In the genomic region with DNA sequence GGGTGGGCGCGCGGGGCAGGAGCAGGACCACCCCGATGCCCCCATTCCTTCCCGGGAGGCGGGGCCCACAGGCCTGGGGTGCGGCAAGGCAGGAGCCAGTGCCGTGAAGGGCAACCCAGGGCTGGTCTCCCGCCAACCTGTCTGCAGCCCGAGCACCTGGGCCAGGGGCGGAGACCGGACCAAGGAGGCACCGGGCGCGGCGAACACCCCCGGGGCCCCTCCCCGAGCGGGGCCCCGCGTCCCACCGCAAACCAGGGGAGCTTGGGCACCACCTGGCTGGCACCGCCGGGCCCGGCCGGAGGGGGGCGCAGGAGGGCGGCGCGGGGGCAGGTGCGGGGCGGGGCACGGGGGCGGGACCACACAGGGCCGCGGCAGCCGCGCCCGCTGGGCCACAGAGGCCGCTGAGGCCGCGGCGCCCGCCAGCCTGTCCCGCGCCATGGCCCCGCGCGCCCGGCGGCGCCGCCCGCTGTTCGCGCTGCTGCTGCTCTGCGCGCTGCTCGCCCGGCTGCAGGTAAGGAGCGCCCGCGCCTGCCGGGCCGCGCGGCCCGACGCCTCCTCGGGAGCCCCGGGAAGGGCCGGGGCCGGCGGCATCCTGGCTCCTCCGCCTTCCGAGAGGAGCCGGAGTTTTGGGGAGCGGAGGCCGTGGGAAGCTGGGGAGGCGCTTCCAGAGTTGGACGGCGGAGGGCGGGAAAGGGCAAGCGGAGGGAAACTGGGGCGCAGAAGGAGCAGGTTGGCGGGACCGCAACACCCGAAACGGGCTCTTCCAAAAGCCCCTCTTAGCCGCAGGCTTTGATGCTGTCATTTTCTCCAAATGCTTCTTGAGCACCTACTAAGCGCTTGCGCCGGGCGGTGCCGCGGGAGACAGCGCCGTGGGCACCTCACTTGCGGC, we compare ENCODE assay signal across 8 cellular contexts. TPM values are rescaled to one million over a fixed set of nuclear protein-coding genes. Genes with fewer than 3 reads are reported as not detected.
A peak's percentile ranks its signal among the peaks of the same experiment; 100 is the strongest.
DNase-seq lines count a peak whose midpoint lies in the region; ATAC-seq and TF ChIP-seq lines count a peak whose summit lies in the region.

Gene TNFRSF11A (plus strand): TSS at position 394 of the 889 bp plus-strand sequence. CDS start 43 bp downstream, at position 437.

- peak within 1 kb of the TSS; percentile 96 for H3K4me2 ChIP-seq in HCT116 (ENCODE audit: low read length)

- peak; percentile 92 for DNase-seq in GM13977 (ENCODE audit: low spot score)
- DNase-seq in HCT116 (ENCODE audit: low read depth, low spot score): no peak
- peak; percentile 28 for DNase-seq in NCI-H1092 (lab: John Stamatoyannopoulos, UW)
- peak; percentile 74 for DNase-seq in activated CD4-positive, alpha-beta T cell treated with anti-CD3 and anti-CD28 coated beads for 48 hours
- DNase-seq in ecto neural progenitor cell (ENCODE audit: low spot score): peak; percentile 80
- DNase-seq in mucosa of gallbladder (ENCODE audit: low spot score): peak; percentile 48
- no peak for DNase-seq in putamen (ENCODE audit: low spot score)

- H3K4me3 Mint-ChIP-seq in stimulated activated naive CD8-positive, alpha-beta T cell treated with anti-CD3 and anti-CD28 coated beads, Interleukin-15, Interleukin-2, amounts not matched to agents 100 ng/mL and 50 ng/mL, for 24 hours: peak within 1 kb of the TSS; percentile 78

- BruUV-seq in HCT116 (replicated peaks; lab: Mats Ljungman, UMichigan): no TSS peak

- H3K79me2 ChIP-seq in HCT116 (ENCODE audit: insufficient read depth, low read length): no peaks in the 10 kb centered on the region

- RAD21 ChIA-PET in HCT116 (lab: Charles Lee; ENCODE audit: low non-redundant PET in 1 of 2, low total read pairs in 2 of 2, uncharacterized antibody in 2 of 2, unreplicated experiment in 2 of 2): no interaction called here

- H3K27me3 Mint-ChIP-seq in stimulated activated naive CD8-positive, alpha-beta T cell treated with anti-CD3 and anti-CD28 coated beads, Interleukin-15, Interleukin-2, amounts not matched to agents 100 ng/mL and 50 ng/mL, for 24 hours: peaks cover 75% of the 10 kb centered on the region

- H3K4me3 ChIP-seq in HCT116 (replicated peaks in 1 of 2; ENCODE audit: low read depth in 1 of 2, low read length in 2 of 2): peak within 1 kb of the TSS; percentile 61 to 70

- no peaks in the 10 kb centered on the region for H3K9me3 ChIP-seq in HCT116 (ENCODE audit: control insufficient read depth in 1 of 2, insufficient read depth in 1 of 2, low read depth in 1 of 2, low read length in 2 of 2)

- H3K9me2 ChIP-seq in HCT116 (ENCODE audit: insufficient read depth): no peaks in the 10 kb centered on the region

- H2AFZ ChIP-seq in HCT116 (ENCODE audit: low read depth, low read length, poor library complexity, severe bottlenecking): peak within 1 kb of the TSS; percentile 45

- H3K27ac Mint-ChIP-seq in stimulated activated naive CD8-positive, alpha-beta T cell treated with anti-CD3 and anti-CD28 coated beads, Interleukin-15, Interleukin-2, amounts not matched to agents 100 ng/mL and 50 ng/mL, for 24 hours: peak within 1 kb of the TSS; percentile 84

- no peaks in the 10 kb centered on the region for H3K36me3 Mint-ChIP-seq in stimulated activated naive CD8-positive, alpha-beta T cell treated with anti-CD3 and anti-CD28 coated beads, Interleukin-15, Interleukin-2, amounts not matched to agents 100 ng/mL and 50 ng/mL, for 24 hours (ENCODE audit: low read depth)

- H3K9ac ChIP-seq in HCT116 (ENCODE audit: low read length): peak within 1 kb of the TSS; percentile 49

- H3K36me3 ChIP-seq in HCT116 (ENCODE audit: control insufficient read depth in 1 of 2, insufficient read depth in 2 of 2, low read length in 2 of 2): no peaks in the 10 kb centered on the region

- ATAC-seq in HCT116: peak; percentile 94

- in situ Hi-C loops in GM13977 (cut with MboI; ENCODE audit: low pct_unique_long_range_greater_than_20kb, low sequenced_read_pairs, unreplicated experiment): no loop called here

- H3K4me1 ChIP-seq in HCT116 (ENCODE audit: control insufficient read depth in 1 of 2, insufficient read depth in 2 of 2, low read length in 2 of 2): peaks cover 5 to 12% of the 10 kb centered on the region in 2 experiments; a peak in 2 of 4 replicates

- peaks cover 29% of the 10 kb centered on the region; the same call in 1 of the 2 replicates for H3K27me3 ChIP-seq in HCT116 (ENCODE audit: insufficient read depth, low read length)

- H3K9me3 Mint-ChIP-seq in stimulated activated naive CD8-positive, alpha-beta T cell treated with anti-CD3 and anti-CD28 coated beads, Interleukin-15, Interleukin-2, amounts not matched to agents 100 ng/mL and 50 ng/mL, for 24 hours: no peaks in the 10 kb centered on the region

- POLR2A ChIA-PET in HCT116 (lab: Charles Lee): interaction anchor here (0.7 kb wide), 1 partner anchor 198 kb away, joined by 4 read pairs; the partner anchor contains the start of gene ZCCHC2

- no peak within 1 kb of the TSS for H3K27ac ChIP-seq in HCT116 (ENCODE audit: low read depth, low read length)

- 0 out of 2 replicates have a peak, but pooled peaks have one; percentile 27 for TF ChIP-seq RAD21 in HCT116 (IDR thresholded peaks at IDR 0.05; ENCODE audit: low read depth)

- CTCF ChIA-PET in HCT116 (lab: Charles Lee): interaction anchor here (1.8 to 2.1 kb wide), 2 partner anchors 9 to 35 kb away, joined by 6 to 8 read pairs; no protein-coding TSS in a partner anchor

- peaks cover 56% of the 10 kb centered on the region for H3K4me1 Mint-ChIP-seq in stimulated activated naive CD8-positive, alpha-beta T cell treated with anti-CD3 and anti-CD28 coated beads, Interleukin-15, Interleukin-2, amounts not matched to agents 100 ng/mL and 50 ng/mL, for 24 hours (ENCODE audit: low read depth)

- intact Hi-C loops in HCT116 (cut with micrococcal nuclease): loop anchor here (1.0 kb wide), 1 partner anchor 259 kb away; no protein-coding TSS in a partner anchor

- peak; percentile 65 for TF ChIP-seq CTCF in GM13977 (IDR thresholded peaks at IDR 0.05; ENCODE audit: extremely low read depth, insufficient read depth, missing control alignments)
- TF ChIP-seq CTCF in HCT116 (IDR thresholded peaks at IDR 0.05 in 2 of 3, conservative IDR thresholded peaks at IDR 0.05 in 1 of 3; ENCODE audit: borderline replicate concordance in 1 of 3, insufficient read depth in 1 of 3, low read depth in 2 of 3, low read length in 2 of 3): peak in 2 of 3 experiments; percentile 39 to 57; a peak in 4 of 6 replicates

- H4K20me1 ChIP-seq in HCT116 (ENCODE audit: insufficient read depth): no peaks in the 10 kb centered on the region

- TF ChIP-seq POLR2A in HCT116 (IDR thresholded peaks at IDR 0.05; ENCODE audit: borderline replicate concordance, extremely low read depth, insufficient read depth, insufficient read length): peak; percentile 41

TF ChIP-seq in HCT116, 20 proteins besides CTCF, POLR2A, EP300 and RAD21:
- no peak for TF ChIP-seq ELF1 (IDR thresholded peaks at IDR 0.05; ENCODE audit: borderline replicate concordance, low read depth)
- peak; percentile 69 for TF ChIP-seq ZFX (IDR thresholded peaks at IDR 0.05)
- TF ChIP-seq CEBPB (IDR thresholded peaks at IDR 0.05; ENCODE audit: low read depth): no peak
TF ChIP-seq in HCT116: peak in this region for 1.

RNA-seq across cellular contexts. Expression of gene TNFRSF11A, which starts in this region (rescaled TPM):
- 3.2 TPM for total RNA-seq in HCT116 (2021; ENCODE audit: unreplicated experiment)
- polyA plus RNA-seq in HCT116 (2012): 1.4 and 2.2 TPM in 2 replicates
- total RNA-seq in mucosa of gallbladder: 38.9 TPM

Comparison
In these comparisons a context has a peak if more than half of its experiments do, and no peak if none do; other contexts are left out.
1. DNase-seq: peak in GM13977 (single experiment), NCI-H1092 (single experiment), activated CD4-positive, alpha-beta T cell treated with anti-CD3 and anti-CD28 coated beads for 48 hours (single experiment), ecto neural progenitor cell (single experiment) and mucosa of gallbladder (single experiment); none in HCT116 (single experiment) and putamen (single experiment).